Comparison of ENCODE assay signal across 7 cellular contexts in the genomic region with DNA sequence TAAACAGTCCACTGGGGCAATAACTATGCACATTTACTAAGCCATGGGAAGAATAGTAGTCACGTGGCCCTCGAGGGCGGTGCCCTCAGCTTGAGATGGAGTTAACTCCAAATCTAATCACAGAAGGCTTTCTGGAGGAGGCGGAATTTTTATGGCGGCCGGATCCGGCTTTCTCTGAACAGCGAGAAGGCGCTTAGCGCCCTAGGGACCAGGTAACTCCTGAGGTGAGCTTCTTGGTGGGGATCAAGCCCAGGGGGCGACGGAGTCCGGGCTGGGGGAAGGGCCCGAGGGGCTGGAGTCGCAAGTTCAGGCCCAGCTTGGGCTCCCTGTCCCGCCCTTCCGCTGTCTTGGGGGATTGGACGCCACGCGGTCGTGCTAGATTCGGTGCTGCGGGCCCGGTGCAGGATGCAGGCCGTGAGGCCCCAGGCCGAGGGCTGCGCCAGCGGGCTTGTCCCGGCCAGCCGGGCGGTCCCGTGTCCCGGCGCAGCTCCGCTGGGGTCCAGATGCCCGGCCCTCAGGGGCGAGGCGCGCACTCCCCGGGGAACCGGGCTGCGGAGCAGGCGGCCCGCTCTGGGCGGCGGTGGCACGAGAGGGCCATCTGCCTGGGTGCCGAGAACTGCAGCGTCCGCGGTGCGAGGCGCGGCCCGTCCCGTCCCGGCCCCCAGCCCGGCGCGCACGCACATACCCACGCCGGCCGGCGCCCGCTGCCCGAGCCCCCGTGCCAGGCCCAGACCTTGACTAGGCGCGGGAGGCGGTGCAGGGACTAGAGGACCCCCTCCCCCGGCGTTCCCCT.
A peak's percentile ranks its signal among the peaks of the same experiment; 100 is the strongest.
DNase-seq lines count a peak whose midpoint lies in the region; ATAC-seq and TF ChIP-seq lines count a peak whose summit lies in the region.

No MANE protein-coding gene starts in this region.

- H3K27ac ChIP-seq in substantia nigra (ENCODE audit: low read depth, low read length, poor library complexity, severe bottlenecking) = peak overlapping the region; percentile 98

- ATAC-seq in HG02840 (IDR thresholded peaks at IDR 0.05; ENCODE audit: low FRiP score, unreplicated experiment) (no peak), HG02884 (IDR thresholded peaks at IDR 0.05; ENCODE audit: unreplicated experiment) (no peak)

- peak; percentile 26 for DNase-seq in OCI-M1 (lab: John Stamatoyannopoulos, UW)
- no peak for DNase-seq in choroid plexus epithelial cell (ENCODE audit: low read depth)
- peak; percentile 38 for DNase-seq in medulla oblongata (ENCODE audit: extremely low spot score)
- DNase-seq in substantia nigra (lab: John Stamatoyannopoulos, UW) = peak in 34 of 49 donors; percentile 24 to 73 (median 48)
- no peak for DNase-seq in activated CD8-positive, alpha-beta memory T cell treated with anti-CD3 and anti-CD28 coated beads, Interleukin-2, amount 50 U/mL, for 4 hours

- peak overlapping the region; percentile 73 for H3K4me3 ChIP-seq in choroid plexus epithelial cell (ENCODE audit: low read depth, low read length)

- no peak for TF ChIP-seq CTCF in choroid plexus epithelial cell (conservative IDR thresholded peaks at IDR 0.05; ENCODE audit: low read depth, low read length)

Comparison
In these comparisons a context has a peak if more than half of its experiments do, and no peak if none do; other contexts are left out.
1. DNase-seq: peak in OCI-M1 (single experiment), medulla oblongata (single experiment) and substantia nigra (34 of 49); none in choroid plexus epithelial cell (single experiment) and activated CD8-positive, alpha-beta memory T cell treated with anti-CD3 and anti-CD28 coated beads, Interleukin-2, amount 50 U/mL, for 4 hours (single experiment).